1 cellular context compared by ENCODE assay signal in the genomic region with DNA sequence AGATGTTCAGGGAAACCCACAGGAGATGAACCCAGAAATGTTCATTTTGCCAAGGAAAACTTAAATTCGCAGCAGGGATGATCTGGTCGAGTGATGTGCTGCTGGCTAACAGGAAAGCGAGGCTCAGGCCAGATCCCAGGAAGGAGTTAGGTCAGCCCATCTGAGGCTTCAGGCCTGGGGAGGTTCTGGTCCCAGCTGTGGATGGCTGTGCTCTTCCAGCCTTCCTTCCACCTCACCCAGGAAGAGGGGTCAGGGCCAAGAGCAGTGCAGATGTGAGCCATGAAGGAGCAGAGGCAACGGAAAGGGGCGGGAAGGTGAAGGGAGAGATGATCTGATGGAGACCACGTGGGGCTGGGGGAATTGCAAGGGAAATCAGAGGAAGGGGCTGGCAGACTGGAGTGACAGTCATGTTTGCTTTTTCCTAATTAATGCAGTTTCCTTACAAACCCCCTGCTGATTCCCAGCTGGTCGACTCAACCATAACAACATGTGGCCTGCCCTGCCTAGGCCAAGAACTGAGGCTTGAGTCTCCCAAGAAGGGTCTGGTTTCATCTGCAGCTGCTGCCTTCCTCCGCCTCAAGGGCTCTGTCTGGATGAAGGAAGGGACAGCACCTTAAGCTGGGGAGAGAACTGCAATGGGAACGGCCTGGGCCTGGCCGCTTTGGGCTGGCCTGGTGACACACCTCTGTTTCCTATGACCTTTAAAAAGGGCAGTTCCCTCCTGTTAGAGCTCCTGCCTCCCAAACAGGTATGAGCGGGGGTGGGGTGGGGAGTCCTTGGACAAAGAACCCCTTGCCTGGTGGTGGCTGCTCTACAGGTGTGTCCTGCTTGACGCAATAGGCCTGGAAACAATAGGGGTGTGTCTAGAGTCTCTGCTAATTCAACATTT.
TF ChIP-seq lines count a peak whose summit lies in the region.

No MANE protein-coding gene starts in this region.

TF ChIP-seq in IMR-90, 13 proteins besides CTCF, POLR2A, EP300 and RAD21:
- TF ChIP-seq BHLHE40 (IDR thresholded peaks at IDR 0.05; ENCODE audit: low read depth, low read length) (no peak), MXI1 (IDR thresholded peaks at IDR 0.05; ENCODE audit: borderline replicate concordance, low read depth, low read length) (no peak), MAFK (IDR thresholded peaks at IDR 0.05; ENCODE audit: low read depth, low read length) (no peak), CEBPB (IDR thresholded peaks at IDR 0.05; ENCODE audit: low read depth, low read length) (no peak), MAZ (IDR thresholded peaks at IDR 0.05; ENCODE audit: borderline replicate concordance, low read depth, low read length) (no peak), CHD1 (IDR thresholded peaks at IDR 0.05; ENCODE audit: low read depth, low read length) (no peak), RFX5 (IDR thresholded peaks at IDR 0.05; ENCODE audit: low read depth, low read length) (no peak), NFE2L2 (IDR thresholded peaks at IDR 0.05; ENCODE audit: low read depth, low read length) (no peak), RCOR1 (IDR thresholded peaks at IDR 0.05; ENCODE audit: insufficient replicate concordance, low read length) (no peak), SMC3 (IDR thresholded peaks at IDR 0.05; ENCODE audit: low read depth, low read length) (no peak), FOS (IDR thresholded peaks at IDR 0.05; ENCODE audit: low read depth, low read length) (no peak)
- TF ChIP-seq, protein P1, sequence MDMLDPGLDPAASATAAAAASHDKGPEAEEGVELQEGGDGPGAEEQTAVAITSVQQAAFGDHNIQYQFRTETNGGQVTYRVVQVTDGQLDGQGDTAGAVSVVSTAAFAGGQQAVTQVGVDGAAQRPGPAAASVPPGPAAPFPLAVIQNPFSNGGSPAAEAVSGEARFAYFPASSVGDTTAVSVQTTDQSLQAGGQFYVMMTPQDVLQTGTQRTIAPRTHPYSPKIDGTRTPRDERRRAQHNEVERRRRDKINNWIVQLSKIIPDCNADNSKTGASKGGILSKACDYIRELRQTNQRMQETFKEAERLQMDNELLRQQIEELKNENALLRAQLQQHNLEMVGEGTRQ (IDR thresholded peaks at IDR 0.05; ENCODE audit: low read depth, low read length), result no peak
- TF ChIP-seq, protein P2, sequence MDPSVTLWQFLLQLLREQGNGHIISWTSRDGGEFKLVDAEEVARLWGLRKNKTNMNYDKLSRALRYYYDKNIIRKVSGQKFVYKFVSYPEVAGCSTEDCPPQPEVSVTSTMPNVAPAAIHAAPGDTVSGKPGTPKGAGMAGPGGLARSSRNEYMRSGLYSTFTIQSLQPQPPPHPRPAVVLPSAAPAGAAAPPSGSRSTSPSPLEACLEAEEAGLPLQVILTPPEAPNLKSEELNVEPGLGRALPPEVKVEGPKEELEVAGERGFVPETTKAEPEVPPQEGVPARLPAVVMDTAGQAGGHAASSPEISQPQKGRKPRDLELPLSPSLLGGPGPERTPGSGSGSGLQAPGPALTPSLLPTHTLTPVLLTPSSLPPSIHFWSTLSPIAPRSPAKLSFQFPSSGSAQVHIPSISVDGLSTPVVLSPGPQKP (IDR thresholded peaks at IDR 0.05; ENCODE audit: borderline replicate concordance, low read depth, low read length), result no peak
